ENCODE assay signal across 34 cellular contexts in genomic region chrX:124333862-124334261, GRCh38. TPM values are rescaled to one million over a fixed set of nuclear protein-coding genes. Genes with fewer than 3 reads are reported as not detected.
"Had no signal": no experiment of that assay in that cellular context is flagged by ENCODE, and none has a peak within 500 bp of the region (broad histone marks: within the 10 kb centered on the region; RNA-seq: fewer than 3 reads in every experiment).

No MANE protein-coding gene starts in this region.

- H3K9me3 Mint-ChIP-seq: activated CD8-positive, alpha-beta T cell treated with anti-CD3 and anti-CD28 coated beads for 36 hours; activated naive CD4-positive, alpha-beta T cell treated with anti-CD3 and anti-CD28 coated beads, Interleukin-2, amount 50 U/mL, for 24 hours; activated naive CD8-positive, alpha-beta T cell treated with anti-CD3 and anti-CD28 coated beads, Interleukin-2, amount 50 U/mL, for 24 hours; activated T-helper 2 cell treated with anti-CD3 and anti-CD28 coated beads, Interferon-gamma antibody, Interleukin-2, Interleukin-4, amounts not matched to agents 10 μg/mL and 5 μg/mL and 100 μg/mL, durations not matched to agents 14 hours and 24 hours and 36 hours; immature natural killer cell; naive thymus-derived CD8-positive, alpha-beta T cell had no signal

- DNase-seq: activated CD4-positive, alpha-beta T cell treated with anti-CD3 and anti-CD28 coated beads, Interleukin-2, amount 10 ng/mL, durations not matched to agents 7 days and 5 days; activated CD4-positive, CD25-positive, alpha-beta regulatory T cell treated with anti-CD3 and anti-CD28 coated beads, Interleukin-2, amount 50 U/mL, for 72 hours; activated CD8-positive, alpha-beta T cell treated with anti-CD3 and anti-CD28 coated beads for 36 hours; activated naive CD8-positive, alpha-beta T cell treated with anti-CD3 and anti-CD28 coated beads, Interleukin-2, amount 50 U/mL, for 24 hours; activated T-cell treated with anti-CD3 and anti-CD28 coated beads, Interleukin-2, amount 50 U/mL, for 48 hours; amygdala; central memory CD4-positive, alpha-beta T cell; head of caudate nucleus; hippocampal formation; immature natural killer cell; lower lobe of right lung; mesenchymal stem cell; naive thymus-derived CD8-positive, alpha-beta T cell; nucleus accumbens; retina; sigmoid colon; small intestine; stimulated activated CD4-positive, alpha-beta T cell treated with anti-CD3 and anti-CD28 coated beads, Interleukin-1b, Interleukin-23, amount 100 ng/mL, for 48 hours; stimulated activated CD4-positive, alpha-beta T cell treated with anti-CD3 and anti-CD28 coated beads, Interleukin-4, amount 100 ng/mL, for 4 hours; stimulated activated CD8-positive, alpha-beta memory T cell treated with anti-CD3 and anti-CD28 coated beads, Interleukin-4, amount 100 ng/mL, for 48 hours; stimulated activated naive B cell treated with anti-CD40 and anti-IgM and Interleukin-4, amounts not matched to agents 10 μg/mL and 1 μg/mL and 100 μg/mL, for 72 hours had no signal

- FAIRE-seq: endothelial cell of umbilical vein, pancreas, small intestine had no signal

- H3K36me3 Mint-ChIP-seq: activated naive CD4-positive, alpha-beta T cell treated with anti-CD3 and anti-CD28 coated beads, Interleukin-2, amount 50 U/mL, for 24 hours; immature natural killer cell; naive thymus-derived CD8-positive, alpha-beta T cell; stimulated activated naive B cell treated with anti-CD40 and anti-IgM and Interleukin-4, amounts not matched to agents 10 μg/mL and 1 μg/mL and 100 μg/mL, for 72 hours had no signal

- H3K27ac ChIP-seq: gastroesophageal sphincter, lower lobe of right lung, pancreas, prostate gland, sigmoid colon, tibial nerve had no signal

- H3K9me3 ChIP-seq: gastroesophageal sphincter, lower lobe of right lung, pancreas, prostate gland, sigmoid colon, tibial nerve had no signal

- H3K27ac Mint-ChIP-seq: activated CD4-positive, alpha-beta T cell treated with anti-CD3 and anti-CD28 coated beads, Interleukin-2, amount 10 ng/mL, durations not matched to agents 7 days and 5 days; activated CD8-positive, alpha-beta T cell treated with anti-CD3 and anti-CD28 coated beads for 36 hours; activated naive CD4-positive, alpha-beta T cell treated with anti-CD3 and anti-CD28 coated beads, Interleukin-2, amount 50 U/mL, for 24 hours; activated naive CD8-positive, alpha-beta T cell treated with anti-CD3 and anti-CD28 coated beads, Interleukin-2, amount 50 U/mL, for 24 hours; activated T-helper 2 cell treated with anti-CD3 and anti-CD28 coated beads, Interferon-gamma antibody, Interleukin-2, Interleukin-4, amounts not matched to agents 10 μg/mL and 5 μg/mL and 100 μg/mL, durations not matched to agents 14 hours and 24 hours and 36 hours; stimulated activated naive B cell treated with anti-CD40 and anti-IgM and Interleukin-4, amounts not matched to agents 10 μg/mL and 1 μg/mL and 100 μg/mL, for 72 hours had no signal

- H3K27me3 Mint-ChIP-seq: activated CD4-positive, alpha-beta T cell treated with anti-CD3 and anti-CD28 coated beads, Interleukin-2, amount 10 ng/mL, durations not matched to agents 7 days and 5 days; activated CD8-positive, alpha-beta T cell treated with anti-CD3 and anti-CD28 coated beads for 36 hours; activated naive CD4-positive, alpha-beta T cell treated with anti-CD3 and anti-CD28 coated beads, Interleukin-2, amount 50 U/mL, for 24 hours; activated naive CD8-positive, alpha-beta T cell treated with anti-CD3 and anti-CD28 coated beads, Interleukin-2, amount 50 U/mL, for 24 hours; naive thymus-derived CD8-positive, alpha-beta T cell; stimulated activated naive B cell treated with anti-CD40 and anti-IgM and Interleukin-4, amounts not matched to agents 10 μg/mL and 1 μg/mL and 100 μg/mL, for 72 hours had no signal

- ATAC-seq: activated CD8-positive, alpha-beta T cell treated with anti-CD3 and anti-CD28 coated beads for 36 hours; activated naive CD8-positive, alpha-beta T cell treated with anti-CD3 and anti-CD28 coated beads, Interleukin-2, amount 50 U/mL, for 24 hours; gastroesophageal sphincter; left lobe of liver; lower lobe of right lung; naive thymus-derived CD8-positive, alpha-beta T cell; pancreas had no signal

- H3K36me3 ChIP-seq: gastroesophageal sphincter, lower lobe of right lung, pancreas, prostate gland, sigmoid colon, tibial nerve had no signal

- H3K4me1 ChIP-seq: gastroesophageal sphincter, lower lobe of right lung, pancreas, prostate gland, sigmoid colon, tibial nerve had no signal

- H3K4me3 Mint-ChIP-seq: activated CD4-positive, alpha-beta T cell treated with anti-CD3 and anti-CD28 coated beads, Interleukin-2, amount 10 ng/mL, durations not matched to agents 7 days and 5 days; activated CD8-positive, alpha-beta T cell treated with anti-CD3 and anti-CD28 coated beads for 36 hours; activated naive CD4-positive, alpha-beta T cell treated with anti-CD3 and anti-CD28 coated beads, Interleukin-2, amount 50 U/mL, for 24 hours; activated naive CD8-positive, alpha-beta T cell treated with anti-CD3 and anti-CD28 coated beads, Interleukin-2, amount 50 U/mL, for 24 hours; immature natural killer cell; naive thymus-derived CD8-positive, alpha-beta T cell; neural crest cell had no signal

- H3K4me3 ChIP-seq: gastroesophageal sphincter, lower lobe of right lung, pancreas, prostate gland, sigmoid colon, tibial nerve had no signal

RNA-seq across cellular contexts. Expression of gene TEX13D, which starts 1.4 kb away (rescaled TPM):
- total RNA-seq: activated CD4-positive, alpha-beta T cell treated with anti-CD3 and anti-CD28 coated beads, Interleukin-2, amount 10 ng/mL, durations not matched to agents 7 days and 5 days; endothelial cell of umbilical vein; fibroblast of lung; fibroblast of villous mesenchyme; kidney epithelial cell; left lobe of liver; lower lobe of right lung; naive thymus-derived CD8-positive, alpha-beta T cell; pancreas; sigmoid colon; tibial nerve; ureter had no signal
- polyA plus RNA-seq: endothelial cell of umbilical vein; fibroblast of lung; immature natural killer cell; naive thymus-derived CD8-positive, alpha-beta T cell; sigmoid colon; small intestine had no signal

RNA-seq across cellular contexts. Expression of gene SH2D1A, which starts 12.5 kb away (rescaled TPM):
- total RNA-seq: endothelial cell of umbilical vein, fibroblast of lung, fibroblast of villous mesenchyme, kidney epithelial cell, ureter had no signal
- polyA plus RNA-seq: endothelial cell of umbilical vein had no signal
